Comparison of ENCODE assay signal across 17 cellular contexts in genomic region chr1:2857521-2857920, GRCh38. TPM values are rescaled to one million over a fixed set of nuclear protein-coding genes. Genes with fewer than 3 reads are reported as not detected.
"Had no signal": no experiment of that assay in that cellular context is flagged by ENCODE, and none has a peak within 500 bp of the region (broad histone marks: within the 10 kb centered on the region; RNA-seq: fewer than 3 reads in every experiment).

No MANE protein-coding gene starts in this region.

- H3K27ac Mint-ChIP-seq: effector memory CD8-positive, alpha-beta T cell; stimulated activated memory B cell treated with anti-CD40 and anti-IgM and Interleukin-4, amounts not matched to agents 10 μg/mL and 1 μg/mL and 100 μg/mL, for 72 hours had no signal

- H3K9me3 Mint-ChIP-seq: effector memory CD8-positive, alpha-beta T cell had no signal

- H3K36me3 Mint-ChIP-seq: naive thymus-derived CD4-positive, alpha-beta T cell; stimulated activated memory B cell treated with anti-CD40 and anti-IgM and Interleukin-4, amounts not matched to agents 10 μg/mL and 1 μg/mL and 100 μg/mL, for 72 hours had no signal

- ATAC-seq: effector memory CD8-positive, alpha-beta T cell; naive thymus-derived CD4-positive, alpha-beta T cell; pancreas; stimulated activated memory B cell treated with anti-CD40 and anti-IgM and Interleukin-4, amounts not matched to agents 10 μg/mL and 1 μg/mL and 100 μg/mL, for 72 hours; stimulated activated naive CD8-positive, alpha-beta T cell treated with anti-CD3 and anti-CD28 coated beads, Interleukin-15, Interleukin-2, amounts not matched to agents 100 U/mL and 50 U/mL, for 24 hours had no signal

- H3K27me3 ChIP-seq: cardiac muscle cell, neutrophil, pancreas, upper lobe of left lung had no signal

- H3K4me1 Mint-ChIP-seq: stimulated activated memory B cell treated with anti-CD40 and anti-IgM and Interleukin-4, amounts not matched to agents 10 μg/mL and 1 μg/mL and 100 μg/mL, for 72 hours had no signal

- H3K36me3 ChIP-seq: cardiac muscle cell, neutrophil, pancreas, sigmoid colon, thoracic aorta, tibial nerve, upper lobe of left lung had no signal

- H3K9me3 ChIP-seq: neutrophil, pancreas, sigmoid colon, thoracic aorta, tibial nerve, upper lobe of left lung had no signal

- H3K4me1 ChIP-seq: pancreas, sigmoid colon, tibial nerve, upper lobe of left lung had no signal

- H3K4me3 ChIP-seq: cardiac muscle cell, pancreas, sigmoid colon, thoracic aorta, tibial nerve, upper lobe of left lung had no signal

- H3K4me3 Mint-ChIP-seq: effector memory CD8-positive, alpha-beta T cell; naive thymus-derived CD4-positive, alpha-beta T cell; stimulated activated memory B cell treated with anti-CD40 and anti-IgM and Interleukin-4, amounts not matched to agents 10 μg/mL and 1 μg/mL and 100 μg/mL, for 72 hours had no signal

- DNase-seq: cortex of kidney; effector memory CD8-positive, alpha-beta T cell; kidney glomerular epithelial cell; mesendoderm; midbrain; naive thymus-derived CD4-positive, alpha-beta T cell; sigmoid colon; stimulated activated CD4-positive, alpha-beta T cell treated with anti-CD3 and anti-CD28 coated beads, Interleukin-4, amount 100 ng/mL, for 4 hours; stimulated activated naive CD8-positive, alpha-beta T cell treated with anti-CD3 and anti-CD28 coated beads, Interleukin-15, Interleukin-2, amounts not matched to agents 100 U/mL and 50 U/mL, for 24 hours; substantia nigra had no signal

- H3K27ac ChIP-seq: cardiac muscle cell, neutrophil, pancreas, sigmoid colon, thoracic aorta, tibial nerve, upper lobe of left lung had no signal

- H3K27me3 Mint-ChIP-seq: naive thymus-derived CD4-positive, alpha-beta T cell had no signal

RNA-seq across cellular contexts. Expression of gene TTC34, which starts 56.0 kb away (rescaled TPM):
- total RNA-seq: cardiac muscle cell had no signal
- polyA plus RNA-seq: cardiac muscle cell had no signal
